Comparison of ENCODE assay signal across 16 cellular contexts in genomic region chr18:62450175-62450545, GRCh38.
A peak's percentile ranks its signal among the peaks of the same experiment; 100 is the strongest.
DNase-seq lines count a peak whose midpoint lies in the region; TF ChIP-seq lines count a peak whose summit lies in the region.
"Had no signal": no experiment of that assay in that cellular context is flagged by ENCODE, and none has a peak within 500 bp of the region (broad histone marks: within the 10 kb centered on the region; RNA-seq: fewer than 3 reads in every experiment).

No MANE protein-coding gene starts in this region.

- peak; percentile 13 for DNase-seq in MV-4-11 (lab: John Stamatoyannopoulos, UW)
- no peak for DNase-seq in NCI-H128 (lab: John Stamatoyannopoulos, UW; ENCODE audit: unreplicated experiment)
- DNase-seq in activated CD4-positive, alpha-beta T cell treated with anti-CD3 and anti-CD28 coated beads, Interleukin-2, amount 50 U/mL, for 1 hour: no peak
- no peak for DNase-seq in SK-N-DZ (ENCODE audit: low spot score)
- DNase-seq in middle frontal gyrus (ENCODE audit: extremely low spot score, low spot score): no peak
- DNase-seq: activated CD4-positive, alpha-beta T cell treated with anti-CD3 and anti-CD28 coated beads, Interleukin-2, amount 10 ng/mL, durations not matched to agents 24 days and 14 days; CD4-positive, alpha-beta memory T cell; stimulated activated CD4-positive, alpha-beta T cell treated with anti-CD3 and anti-CD28 coated beads, Interleukin-12 subunit alpha, Interleukin-12 subunit beta, amount 100 ng/mL, for 4 hours; stimulated activated CD8-positive, alpha-beta memory T cell treated with anti-CD3 and anti-CD28 coated beads, Interleukin-4, amount 100 ng/mL, for 48 hours had no signal

- peak overlapping the region in 3 of 11 experiments; percentile 57 to 69 (median 63); a peak in 3 of 22 replicates for H3K27ac ChIP-seq in BLaER1 treated with 17β-estradiol and CSF1 and Interleukin-3, amounts not matched to agents 10 nM and 100 nM
- peak overlapping the region; percentile 67 for H3K27ac ChIP-seq in neutrophil
- H3K27ac ChIP-seq: cardiac muscle cell had no signal

- H3K9me3 Mint-ChIP-seq in dendritic cell treated with granulocyte-macrophage colony-stimulating factor and Interleukin-4, amounts not matched to agents 40 ng/mL and 50 ng/mL, for 4 days: no peaks in the 10 kb centered on the region
- H3K9me3 Mint-ChIP-seq: naive thymus-derived CD8-positive, alpha-beta T cell had no signal

- H3K27ac Mint-ChIP-seq in dendritic cell treated with granulocyte-macrophage colony-stimulating factor and Interleukin-4, amounts not matched to agents 40 ng/mL and 50 ng/mL, for 4 days: peak overlapping the region; percentile 74
- H3K27ac Mint-ChIP-seq: activated CD4-positive, alpha-beta T cell treated with anti-CD3 and anti-CD28 coated beads, Interleukin-2, amount 10 ng/mL, durations not matched to agents 24 days and 14 days; naive thymus-derived CD8-positive, alpha-beta T cell had no signal

- peaks cover 4 to 46% (median 28%) of the 10 kb centered on the region in 10 experiments; a peak in 15 of 20 replicates for H3K4me1 ChIP-seq in BLaER1 treated with 17β-estradiol and CSF1 and Interleukin-3, amounts not matched to agents 10 nM and 100 nM
- H3K4me1 ChIP-seq in neutrophil (ENCODE audit: control insufficient read depth in 1 of 2, insufficient read depth in 1 of 2, low read depth in 1 of 2, low read length in 1 of 2): peaks cover 49 to 50% of the 10 kb centered on the region in 2 experiments

- intact Hi-C loops in dendritic cell treated with granulocyte-macrophage colony-stimulating factor and Interleukin-4, amounts not matched to agents 40 ng/mL and 50 ng/mL, for 4 days (cut with micrococcal nuclease): loop anchor here (5.0 kb wide), 1 partner anchor 72 kb away; the partner anchor contains the start of gene ZCCHC2

- no peak overlapping the region for H3K4me3 Mint-ChIP-seq in dendritic cell treated with granulocyte-macrophage colony-stimulating factor and Interleukin-4, amounts not matched to agents 40 ng/mL and 50 ng/mL, for 4 days
- H3K4me3 Mint-ChIP-seq: activated CD4-positive, alpha-beta T cell treated with anti-CD3 and anti-CD28 coated beads, Interleukin-2, amount 10 ng/mL, durations not matched to agents 24 days and 14 days; CD4-positive, alpha-beta memory T cell; naive thymus-derived CD8-positive, alpha-beta T cell had no signal

- no peak overlapping the region for H3K4me3 ChIP-seq in BLaER1 treated with 17β-estradiol and CSF1 and Interleukin-3, amounts not matched to agents 10 nM and 100 nM
- H3K4me3 ChIP-seq in neutrophil (ENCODE audit: low read depth in 1 of 2, low read length in 1 of 2): no peak overlapping the region
- H3K4me3 ChIP-seq: cardiac muscle cell, esophagus muscularis mucosa, lower lobe of right lung had no signal

- peak overlapping the region in 8 of 11 experiments; percentile 18 to 81 (median 58); a peak in 11 of 22 replicates for H3K4me2 ChIP-seq in BLaER1 treated with 17β-estradiol and CSF1 and Interleukin-3, amounts not matched to agents 10 nM and 100 nM

- H3K27me3 ChIP-seq in BLaER1 treated with 17β-estradiol and CSF1 and Interleukin-3, amounts not matched to agents 10 nM and 100 nM: no peaks in the 10 kb centered on the region
- no peaks in the 10 kb centered on the region for H3K27me3 ChIP-seq in neutrophil
- H3K27me3 ChIP-seq: cardiac muscle cell had no signal

- H3K4me1 Mint-ChIP-seq in dendritic cell treated with granulocyte-macrophage colony-stimulating factor and Interleukin-4, amounts not matched to agents 40 ng/mL and 50 ng/mL, for 4 days (ENCODE audit: low read depth): peaks cover 64% of the 10 kb centered on the region

- H3K36me3 Mint-ChIP-seq in dendritic cell treated with granulocyte-macrophage colony-stimulating factor and Interleukin-4, amounts not matched to agents 40 ng/mL and 50 ng/mL, for 4 days (ENCODE audit: low read depth): no peaks in the 10 kb centered on the region
- H3K36me3 Mint-ChIP-seq: CD4-positive, alpha-beta memory T cell had no signal

- no peaks in the 10 kb centered on the region for H3K27me3 Mint-ChIP-seq in dendritic cell treated with granulocyte-macrophage colony-stimulating factor and Interleukin-4, amounts not matched to agents 40 ng/mL and 50 ng/mL, for 4 days
- H3K27me3 Mint-ChIP-seq: activated CD4-positive, alpha-beta T cell treated with anti-CD3 and anti-CD28 coated beads, Interleukin-2, amount 10 ng/mL, durations not matched to agents 24 days and 14 days had no signal

- peaks cover 4 to 14% (median 8%) of the 10 kb centered on the region in 11 experiments; a peak in 17 of 22 replicates for H3K9me3 ChIP-seq in BLaER1 treated with 17β-estradiol and CSF1 and Interleukin-3, amounts not matched to agents 10 nM and 100 nM (replicated peaks in 1 of 11)
- H3K9me3 ChIP-seq in neutrophil: no peaks in the 10 kb centered on the region
- H3K9me3 ChIP-seq: lower lobe of right lung had no signal

- TF ChIP-seq CTCF in neutrophil (IDR thresholded peaks at IDR 0.05): no peak

- no peak overlapping the region for H3K9ac ChIP-seq in BLaER1 treated with 17β-estradiol and CSF1 and Interleukin-3, amounts not matched to agents 10 nM and 100 nM

- no peaks in the 10 kb centered on the region for H3K36me3 ChIP-seq in BLaER1 treated with 17β-estradiol and CSF1 and Interleukin-3, amounts not matched to agents 10 nM and 100 nM
- no peaks in the 10 kb centered on the region for H3K36me3 ChIP-seq in neutrophil
- H3K36me3 ChIP-seq: cardiac muscle cell, esophagus muscularis mucosa, lower lobe of right lung had no signal

- no peaks in the 10 kb centered on the region for H4K20me1 ChIP-seq in BLaER1 treated with 17β-estradiol and CSF1 and Interleukin-3, amounts not matched to agents 10 nM and 100 nM
